ENCODE assay signal across 17 cellular contexts in the genomic region with DNA sequence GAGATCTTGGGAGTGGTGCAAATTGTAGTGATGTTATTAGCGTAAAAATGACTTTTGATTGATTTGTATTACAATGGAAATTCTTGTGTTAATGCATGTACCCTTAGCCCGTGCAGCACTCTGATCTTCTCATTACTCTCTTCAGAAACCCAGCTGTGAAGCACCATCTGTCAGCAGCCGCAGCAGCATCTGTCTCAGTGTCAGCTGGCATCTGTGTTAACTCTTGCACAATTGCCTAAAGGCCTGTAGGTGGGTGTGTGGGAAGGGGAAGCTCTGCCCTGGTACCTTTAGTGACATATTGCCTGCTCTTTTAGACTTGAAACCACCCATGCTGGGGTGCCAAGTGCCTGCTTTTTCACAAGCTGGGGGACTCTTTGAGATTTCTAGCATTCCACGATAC.
DNase-seq lines count a peak whose midpoint lies in the region; ATAC-seq and TF ChIP-seq lines count a peak whose summit lies in the region.
"Had no signal": no experiment of that assay in that cellular context is flagged by ENCODE, and none has a peak within 500 bp of the region (broad histone marks: within the 10 kb centered on the region; RNA-seq: fewer than 3 reads in every experiment).

No MANE protein-coding gene starts in this region.

- H3K4me3 Mint-ChIP-seq in mesothelial cell of epicardium: no peak overlapping the region
- H3K4me3 Mint-ChIP-seq: activated CD4-positive, alpha-beta memory T cell treated with anti-CD3 and anti-CD28 coated beads for 36 hours; activated naive CD4-positive, alpha-beta T cell treated with anti-CD3 and anti-CD28 coated beads, Interleukin-2, amount 50 U/mL, for 24 hours; activated T-cell treated with anti-CD3 and anti-CD28 coated beads, Interleukin-2, amount 50 U/mL, for 4 hours; IgD-negative memory B cell had no signal

- no peaks in the 10 kb centered on the region for H3K4me1 ChIP-seq in IMR-90 (ENCODE audit: control insufficient read depth, insufficient read depth, low read length)
- H3K4me1 ChIP-seq: pancreas had no signal

- POLR2A ChIA-PET in IMR-90 (lab: Charles Lee; ENCODE audit: unreplicated experiment): no interaction called here

- H3K9ac ChIP-seq in IMR-90 (ENCODE audit: low read depth, low read length): no peak overlapping the region

- no peak overlapping the region for H4K91ac ChIP-seq in IMR-90 (ENCODE audit: insufficient read depth, low read depth, low read length)

- no peak overlapping the region for H3K4ac ChIP-seq in IMR-90 (ENCODE audit: low read depth, low read length)

- no peak overlapping the region for H2AK5ac ChIP-seq in IMR-90 (ENCODE audit: low read depth, low read length)

- H3K36me3 ChIP-seq in IMR-90 (ENCODE audit: control insufficient read depth, insufficient read depth, low read length): no peaks in the 10 kb centered on the region; the same call in 1 of the 2 replicates
- H3K36me3 ChIP-seq: pancreas had no signal

- H3K9me3 Mint-ChIP-seq in mesothelial cell of epicardium: peaks cover 10% of the 10 kb centered on the region
- H3K9me3 Mint-ChIP-seq: activated naive CD4-positive, alpha-beta T cell treated with anti-CD3 and anti-CD28 coated beads, Interleukin-2, amount 50 U/mL, for 24 hours; activated T-cell treated with anti-CD3 and anti-CD28 coated beads, Interleukin-2, amount 50 U/mL, for 4 hours had no signal

- peaks cover 52% of the 10 kb centered on the region for H3K4me1 Mint-ChIP-seq in mesothelial cell of epicardium
- H3K4me1 Mint-ChIP-seq: activated naive CD4-positive, alpha-beta T cell treated with anti-CD3 and anti-CD28 coated beads, Interleukin-2, amount 50 U/mL, for 24 hours; IgD-negative memory B cell had no signal

- TF ChIP-seq CTCF in IMR-90 (conservative IDR thresholded peaks at IDR 0.05; ENCODE audit: low read depth, low read length): no peak
- no peak for TF ChIP-seq CTCF in mesothelial cell of epicardium (IDR thresholded peaks at IDR 0.05; ENCODE audit: unreplicated experiment)
- TF ChIP-seq CTCF in GM20000 (IDR thresholded peaks at IDR 0.05; ENCODE audit: extremely low read depth, missing control alignments): no peak

- CTCF ChIA-PET in IMR-90 (lab: Yijun Ruan, JAX): no interaction called here

- no peak overlapping the region for H3K4me2 ChIP-seq in IMR-90 (ENCODE audit: low read depth, low read length)

- no peaks in the 10 kb centered on the region for H3K27me3 ChIP-seq in IMR-90 (ENCODE audit: control insufficient read depth, insufficient read depth, low read length)
- H3K27me3 ChIP-seq: pancreas had no signal

- no peak overlapping the region for H2AK9ac ChIP-seq in IMR-90 (replicated peaks; ENCODE audit: low read depth, low read length, poor library complexity)

- H2BK20ac ChIP-seq in IMR-90 (ENCODE audit: low read depth, low read length): no peak overlapping the region

- peaks cover 31% of the 10 kb centered on the region for H3K36me3 Mint-ChIP-seq in mesothelial cell of epicardium
- H3K36me3 Mint-ChIP-seq: activated CD4-positive, alpha-beta memory T cell treated with anti-CD3 and anti-CD28 coated beads for 36 hours; activated naive CD4-positive, alpha-beta T cell treated with anti-CD3 and anti-CD28 coated beads, Interleukin-2, amount 50 U/mL, for 24 hours; IgD-negative memory B cell had no signal

- no peak overlapping the region for H4K8ac ChIP-seq in IMR-90 (ENCODE audit: low read depth in 2 of 2, low read length in 2 of 2)

- TF ChIP-seq RAD21 in IMR-90 (IDR thresholded peaks at IDR 0.05; ENCODE audit: low read length): no peak

- WGBS in IMR-90 (ENCODE audit: extremely low coverage in 2 of 2, insufficient read length in 1 of 2), 2 experiments: no CpG with 5 or more reads among the region's 4 CpGs

- in situ Hi-C loops in IMR-90 (cut with MboI; ENCODE audit: low sequenced_read_pairs): no loop called here

- H3K23ac ChIP-seq in IMR-90 (ENCODE audit: low read depth, low read length): no peak overlapping the region

- DNase-seq in D341Med (ENCODE audit: low spot score) (peak; percentile 29), IMR-90 (peak; percentile 13), SK-N-DZ (ENCODE audit: low spot score) (peak; percentile 47), mesothelial cell of epicardium (ENCODE audit: low spot score in 2 of 2, unreplicated experiment in 2 of 2) (no peak), activated T-cell treated with anti-CD3 and anti-CD28 coated beads for 4 hours (no peak), GM20000 (ENCODE audit: low spot score) (no peak), germinal center (ENCODE audit: low spot score) (no peak)
- DNase-seq: activated CD4-positive, alpha-beta memory T cell treated with anti-CD3 and anti-CD28 coated beads for 36 hours; activated T-cell treated with anti-CD3 and anti-CD28 coated beads, Interleukin-2, amount 50 U/mL, for 4 hours; NCI-H2081 treated with DMSO at 0.1 percent for 48 hours; pancreas; stimulated activated CD4-positive, alpha-beta T cell treated with anti-CD3 and anti-CD28 coated beads, Interleukin-4, amount 100 ng/mL, for 1 hour had no signal

- BruUV-seq in IMR-90 (replicated peaks; lab: Mats Ljungman, UMichigan): no TSS peak

- H3K18ac ChIP-seq in IMR-90 (ENCODE audit: low read depth, low read length): no peak overlapping the region

- no peak overlapping the region for H3K27ac ChIP-seq in IMR-90 (ENCODE audit: insufficient read depth, low read length)
- H3K27ac ChIP-seq: pancreas, skin epidermis had no signal

- no peak overlapping the region for H2BK5ac ChIP-seq in IMR-90 (ENCODE audit: low read depth, low read length, poor library complexity, severe bottlenecking)

- no peak overlapping the region for H4K5ac ChIP-seq in IMR-90 (ENCODE audit: low read depth, low read length)

- H3K9me1 ChIP-seq in IMR-90 (ENCODE audit: insufficient read depth, low read length): peaks cover 6% of the 10 kb centered on the region; the same call in 1 of the 2 replicates

- ATAC-seq in IMR-90 (ENCODE audit: low read depth): no peak
- ATAC-seq: activated T-cell treated with anti-CD3 and anti-CD28 coated beads, Interleukin-2, amount 50 U/mL, for 4 hours; HCT116; left lobe of liver; pancreas had no signal

- no peak overlapping the region for H3K14ac ChIP-seq in IMR-90 (replicated peaks; ENCODE audit: low read depth, low read length)

- H3K27me3 Mint-ChIP-seq in mesothelial cell of epicardium (ENCODE audit: low read depth): no peaks in the 10 kb centered on the region
- H3K27me3 Mint-ChIP-seq: activated CD4-positive, alpha-beta memory T cell treated with anti-CD3 and anti-CD28 coated beads for 36 hours; activated naive CD4-positive, alpha-beta T cell treated with anti-CD3 and anti-CD28 coated beads, Interleukin-2, amount 50 U/mL, for 24 hours; IgD-negative memory B cell had no signal

- no peak overlapping the region for H2AFZ ChIP-seq in IMR-90 (replicated peaks; ENCODE audit: low read length, poor library complexity)

- no peaks in the 10 kb centered on the region for H3K9me3 ChIP-seq in IMR-90 (ENCODE audit: control insufficient read depth, insufficient read depth, low read length)
- H3K9me3 ChIP-seq: pancreas had no signal

- peaks cover 20 to 31% of the 10 kb centered on the region in 2 experiments for H3K79me1 ChIP-seq in IMR-90 (ENCODE audit: low read depth in 1 of 2, low read length in 2 of 2)

- dilution Hi-C loops in IMR-90 (cut with HindIII; ENCODE audit: low sequenced_read_pairs, unreplicated experiment): no loop called here

- TF ChIP-seq POLR2A in IMR-90 (IDR thresholded peaks at IDR 0.05; ENCODE audit: low read depth, low read length): no peak

- H2BK15ac ChIP-seq in IMR-90 (ENCODE audit: low read depth, low read length): no peak overlapping the region

- intact Hi-C loops in IMR-90 (cut with micrococcal nuclease): no loop called here

- no peak overlapping the region for H2BK120ac ChIP-seq in IMR-90 (ENCODE audit: low read depth, low read length)

- no peak overlapping the region for H3K4me3 ChIP-seq in IMR-90 (ENCODE audit: insufficient read depth, low read depth, low read length)
- H3K4me3 ChIP-seq: pancreas, skin epidermis had no signal

- no peak overlapping the region for H3K56ac ChIP-seq in IMR-90 (ENCODE audit: extremely low read depth, insufficient read depth, low read length)

- H4K20me1 ChIP-seq in IMR-90 (ENCODE audit: insufficient read depth, low read length): no peaks in the 10 kb centered on the region; the same call in 1 of the 2 replicates

- peak overlapping the region; percentile 27 for H3K27ac Mint-ChIP-seq in mesothelial cell of epicardium
- H3K27ac Mint-ChIP-seq: activated CD4-positive, alpha-beta memory T cell treated with anti-CD3 and anti-CD28 coated beads for 36 hours; activated naive CD4-positive, alpha-beta T cell treated with anti-CD3 and anti-CD28 coated beads, Interleukin-2, amount 50 U/mL, for 24 hours; IgD-negative memory B cell had no signal

TF ChIP-seq in IMR-90, 13 proteins besides CTCF, POLR2A, EP300 and RAD21:
- TF ChIP-seq BHLHE40 (IDR thresholded peaks at IDR 0.05; ENCODE audit: low read depth, low read length) (no peak), CEBPB (IDR thresholded peaks at IDR 0.05; ENCODE audit: low read depth, low read length) (peak; percentile 51), RCOR1 (IDR thresholded peaks at IDR 0.05; ENCODE audit: insufficient replicate concordance, low read length) (no peak)

Comparison
In these comparisons a context has a peak if more than half of its experiments do, and no peak if none do; other contexts are left out.
1. DNase-seq: peak in D341Med (single experiment), IMR-90 (single experiment) and SK-N-DZ (single experiment); none in mesothelial cell of epicardium (0 of 2), activated T-cell treated with anti-CD3 and anti-CD28 coated beads for 4 hours (single experiment), GM20000 (single experiment) and germinal center (single experiment).